20 cellular contexts compared by ENCODE assay signal in genomic region chr3:188608401-188608800, GRCh38.
DNase-seq lines count a peak whose midpoint lies in the region; ATAC-seq and TF ChIP-seq lines count a peak whose summit lies in the region.
"Had no signal": no experiment of that assay in that cellular context is flagged by ENCODE, and none has a peak within 500 bp of the region (broad histone marks: within the 10 kb centered on the region; RNA-seq: fewer than 3 reads in every experiment).

No MANE protein-coding gene starts in this region.

- no peaks in the 10 kb centered on the region for H3K27me3 Mint-ChIP-seq in CD14-positive monocyte (ENCODE audit: low read depth in 3 of 3)
- no peaks in the 10 kb centered on the region for H3K27me3 Mint-ChIP-seq in chondrocyte (ENCODE audit: low read depth)
- H3K27me3 Mint-ChIP-seq: CD4-positive, alpha-beta memory T cell had no signal

- in situ Hi-C loops in KBM-7 (cut with MboI; ENCODE audit: low pct_unique_long_range_greater_than_20kb, low sequenced_read_pairs): no loop called here

- H3K36me3 Mint-ChIP-seq in CD14-positive monocyte: peaks cover 37 to 43% of the 10 kb centered on the region in 2 donors
- peaks cover 27% of the 10 kb centered on the region for H3K36me3 Mint-ChIP-seq in chondrocyte (ENCODE audit: low read depth)

- H3K9me3 Mint-ChIP-seq in CD14-positive monocyte (peaks cover 0 to 13% (median 8%) of the 10 kb centered on the region in 7 donors), chondrocyte (ENCODE audit: low read depth) (peaks cover 11% of the 10 kb centered on the region)

- H3K4me3 Mint-ChIP-seq in CD14-positive monocyte: no peak overlapping the region
- no peak overlapping the region for H3K4me3 Mint-ChIP-seq in chondrocyte (ENCODE audit: unreplicated experiment)
- H3K4me3 Mint-ChIP-seq: CD4-positive, alpha-beta memory T cell; H9; HFFc6 had no signal

- DNase-seq in CD14-positive monocyte (ENCODE audit: low spot score) (no peak), KBM-7 (peak; percentile 4), chondrocyte (ENCODE audit: low spot score) (no peak), epidermal melanocyte (ENCODE audit: insufficient read length, low spot score) (no peak), NCI-H524 treated with DMSO at 0.1 percent for 48 hours (lab: John Stamatoyannopoulos, UW) (no peak)
- DNase-seq: 8988T; ACHN; AML-193; BE2C; Calu3; CD4-positive, alpha-beta memory T cell; COR-L47; DMS53; DMS79 treated with DMSO at 0.1 percent for 48 hours; GF-D8; H9; HFFc6 had no signal

- intact Hi-C loops in CD14-positive monocyte (cut with micrococcal nuclease): loop anchor here in 1 of 2 donors (10.0 kb wide), 1 partner anchor 76 kb away; no protein-coding TSS in a partner anchor

- TF ChIP-seq CTCF in CD14-positive monocyte (IDR thresholded peaks at IDR 0.05) (no peak), chondrocyte (IDR thresholded peaks at IDR 0.05) (no peak)

- peak overlapping the region in 5 of 7 donors; percentile 19 to 58 (median 35) for H3K27ac Mint-ChIP-seq in CD14-positive monocyte
- peak overlapping the region; percentile 83 for H3K27ac Mint-ChIP-seq in chondrocyte (ENCODE audit: unreplicated experiment)
- H3K27ac Mint-ChIP-seq: H9 had no signal

- no peak for ATAC-seq in GM18873 (IDR thresholded peaks at IDR 0.05; ENCODE audit: low FRiP score, unreplicated experiment)
- ATAC-seq: A549, HCT116 had no signal

- H3K4me1 Mint-ChIP-seq in CD14-positive monocyte (peaks cover 15% of the 10 kb centered on the region), chondrocyte (ENCODE audit: low read depth) (peaks cover 51% of the 10 kb centered on the region)
